9 cellular contexts compared by ENCODE assay signal in the genomic region with DNA sequence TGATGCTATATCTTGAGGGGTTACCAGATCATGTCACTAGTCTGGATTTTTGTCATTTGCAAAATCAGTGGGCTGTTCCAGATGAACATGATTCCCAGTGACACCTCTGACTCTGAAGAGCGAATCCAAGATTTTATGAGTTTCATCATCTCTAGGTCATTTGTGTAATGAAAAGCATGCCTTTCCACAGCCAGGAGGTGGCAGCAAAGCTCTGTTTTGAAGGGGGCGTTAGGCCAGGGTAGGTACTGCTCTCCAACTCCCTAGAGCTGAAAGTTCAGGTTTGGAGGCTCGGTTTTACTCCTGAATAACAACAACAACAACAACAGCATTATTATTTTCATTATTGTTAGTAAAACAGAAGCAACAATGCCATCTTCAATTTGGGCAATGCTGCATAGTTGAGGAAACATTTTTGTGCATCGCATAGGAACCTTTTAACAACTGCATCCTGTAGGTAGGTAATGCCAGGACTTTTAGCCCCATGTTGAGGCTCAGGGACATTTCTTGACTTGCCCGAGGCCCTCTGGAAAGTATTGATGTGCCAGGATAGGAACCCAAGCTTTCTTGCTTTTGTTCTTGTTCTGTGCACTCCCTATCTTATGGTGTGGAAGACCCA.
A peak's percentile ranks its signal among the peaks of the same experiment; 100 is the strongest.
DNase-seq lines count a peak whose midpoint lies in the region; TF ChIP-seq lines count a peak whose summit lies in the region.
"Had no signal": no experiment of that assay in that cellular context is flagged by ENCODE, and none has a peak within 500 bp of the region (broad histone marks: within the 10 kb centered on the region; RNA-seq: fewer than 3 reads in every experiment).

No MANE protein-coding gene starts in this region.

- WGBS in trophoblast cell (ENCODE audit: extremely low coverage, insufficient coverage, insufficient read length): no CpG with 5 or more reads among the region's 5 CpGs

- no peaks in the 10 kb centered on the region for H3K79me1 ChIP-seq in trophoblast cell (ENCODE audit: low read length)

- H2BK5ac ChIP-seq in trophoblast cell (ENCODE audit: low read depth, low read length, poor library complexity): no peak overlapping the region

- H3K9me3 Mint-ChIP-seq in activated CD4-positive, alpha-beta T cell treated with anti-CD3 and anti-CD28 coated beads, Interleukin-2, amount 10 ng/mL, durations not matched to agents 24 days and 14 days: no peaks in the 10 kb centered on the region
- H3K9me3 Mint-ChIP-seq: memory B cell had no signal

- H2BK120ac ChIP-seq in trophoblast cell (ENCODE audit: insufficient read depth, low read length, poor library complexity): no peak overlapping the region

- peaks cover 4% of the 10 kb centered on the region for H3K9me3 ChIP-seq in trophoblast cell (ENCODE audit: insufficient read depth, low read depth, low read length)

- no peaks in the 10 kb centered on the region for H3K27me3 ChIP-seq in trophoblast cell (ENCODE audit: insufficient read depth, low read length)

- H4K12ac ChIP-seq in trophoblast cell (ENCODE audit: low read depth, low read length): no peak overlapping the region

- no peak overlapping the region for H3K27ac ChIP-seq in trophoblast cell (ENCODE audit: low read depth, low read length)

- H3K23ac ChIP-seq in trophoblast cell (ENCODE audit: low read length): no peak overlapping the region

- no peak overlapping the region for H4K8ac ChIP-seq in trophoblast cell (ENCODE audit: low read depth, low read length)

- peak; percentile 74 for TF ChIP-seq CTCF in GM12872 (IDR thresholded peaks at IDR 0.05; ENCODE audit: insufficient read depth, low read depth, low read length)
- TF ChIP-seq CTCF in LNCaP clone FGC (IDR thresholded peaks at IDR 0.05; ENCODE audit: control insufficient read depth, extremely low read depth, insufficient read depth): peak; percentile 84
- peak; percentile 83 for TF ChIP-seq CTCF in foreskin fibroblast (IDR thresholded peaks at IDR 0.05; ENCODE audit: low read depth, low read length)

- H3K4me3 ChIP-seq in LNCaP clone FGC (ENCODE audit: low read depth, low read length) (no peak overlapping the region), foreskin fibroblast (ENCODE audit: low read depth in 1 of 2, low read length in 2 of 2) (no peak overlapping the region), trophoblast cell (ENCODE audit: low read depth, low read length) (no peak overlapping the region)

- H3K36me3 ChIP-seq in trophoblast cell (ENCODE audit: control insufficient read depth in 1 of 2, insufficient read depth in 2 of 2, low read length in 2 of 2): no peaks in the 10 kb centered on the region

- H3K4me3 Mint-ChIP-seq in activated CD4-positive, alpha-beta T cell treated with anti-CD3 and anti-CD28 coated beads, Interleukin-2, amount 10 ng/mL, durations not matched to agents 24 days and 14 days: no peak overlapping the region
- H3K4me3 Mint-ChIP-seq: memory B cell had no signal

- H3K9ac ChIP-seq in trophoblast cell (ENCODE audit: low read length): no peak overlapping the region

- no peak overlapping the region for H3K27ac Mint-ChIP-seq in activated CD4-positive, alpha-beta T cell treated with anti-CD3 and anti-CD28 coated beads, Interleukin-2, amount 10 ng/mL, durations not matched to agents 24 days and 14 days
- H3K27ac Mint-ChIP-seq: memory B cell had no signal

- no peak overlapping the region for H3K4ac ChIP-seq in trophoblast cell (ENCODE audit: low read depth, low read length)

- H2AK5ac ChIP-seq in trophoblast cell (ENCODE audit: low read length): no peak overlapping the region

- H2BK12ac ChIP-seq in trophoblast cell (ENCODE audit: low read length): no peak overlapping the region

- H3K4me2 ChIP-seq in trophoblast cell (ENCODE audit: low read length): no peak overlapping the region

- DNase-seq in AG08395 (ENCODE audit: low spot score): peak; percentile 83
- DNase-seq in LNCaP clone FGC (ENCODE audit: low read depth): peak; percentile 46
- peak; percentile 72 for DNase-seq in activated CD4-positive, alpha-beta T cell treated with anti-CD3 and anti-CD28 coated beads, Interleukin-2, amount 10 ng/mL, durations not matched to agents 24 days and 14 days
- DNase-seq in foreskin fibroblast: peak in 1 of 2 donors; percentile 13
- peak; percentile 61 to 88 for DNase-seq in trophoblast cell
- DNase-seq in NCI-H187 treated with DMSO at 0.1 percent for 48 hours (lab: John Stamatoyannopoulos, UW): no peak
- DNase-seq in posterior vena cava (ENCODE audit: low spot score): no peak

- no peaks in the 10 kb centered on the region for H3K36me3 Mint-ChIP-seq in activated CD4-positive, alpha-beta T cell treated with anti-CD3 and anti-CD28 coated beads, Interleukin-2, amount 10 ng/mL, durations not matched to agents 24 days and 14 days (ENCODE audit: low read depth)
- H3K36me3 Mint-ChIP-seq: memory B cell had no signal

- no peak overlapping the region for H4K91ac ChIP-seq in trophoblast cell (ENCODE audit: low read depth, low read length)

- peaks cover 6 to 11% of the 10 kb centered on the region in 2 experiments for H3K4me1 ChIP-seq in trophoblast cell (ENCODE audit: control insufficient read depth in 1 of 2, insufficient read depth in 2 of 2, low read length in 2 of 2)

- intact Hi-C loops in activated CD4-positive, alpha-beta T cell treated with anti-CD3 and anti-CD28 coated beads, Interleukin-2, amount 10 ng/mL, durations not matched to agents 24 days and 14 days (cut with micrococcal nuclease): loop anchor here (5.0 kb wide), 1 partner anchor 321 kb away; no protein-coding TSS in a partner anchor
- intact Hi-C loops in posterior vena cava (cut with DNase I): no loop called here

- H3K79me2 ChIP-seq in trophoblast cell (ENCODE audit: control insufficient read depth, insufficient read depth, low read length, poor library complexity): no peaks in the 10 kb centered on the region

- H3K14ac ChIP-seq in trophoblast cell (ENCODE audit: low read length): no peak overlapping the region

- H2AFZ ChIP-seq in trophoblast cell (ENCODE audit: insufficient read depth, low read length, poor library complexity): no peak overlapping the region

- no peaks in the 10 kb centered on the region for H3K27me3 Mint-ChIP-seq in activated CD4-positive, alpha-beta T cell treated with anti-CD3 and anti-CD28 coated beads, Interleukin-2, amount 10 ng/mL, durations not matched to agents 24 days and 14 days

- no peaks in the 10 kb centered on the region for H3K4me1 Mint-ChIP-seq in activated CD4-positive, alpha-beta T cell treated with anti-CD3 and anti-CD28 coated beads, Interleukin-2, amount 10 ng/mL, durations not matched to agents 24 days and 14 days
- H3K4me1 Mint-ChIP-seq: memory B cell had no signal

- H3K18ac ChIP-seq in trophoblast cell (ENCODE audit: low read length): no peak overlapping the region

Comparison
In these comparisons a context has a peak if more than half of its experiments do, and no peak if none do; other contexts are left out.
1. DNase-seq: peak in AG08395 (single experiment), LNCaP clone FGC (single experiment), activated CD4-positive, alpha-beta T cell treated with anti-CD3 and anti-CD28 coated beads, Interleukin-2, amount 10 ng/mL, durations not matched to agents 24 days and 14 days (single experiment) and trophoblast cell (2 of 2); none in NCI-H187 treated with DMSO at 0.1 percent for 48 hours (single experiment) and posterior vena cava (single experiment).
2. Peak in every context shown above with its lines, with median percentiles within 50 percentile points of each other: CTCF ChIP-seq.